In genomic region chr11:116379185-116379828, GRCh38 we compare ENCODE assay signal across 9 cellular contexts.
DNase-seq lines count a peak whose midpoint lies in the region; ATAC-seq, FAIRE-seq and TF ChIP-seq lines count a peak whose summit lies in the region.
"Had no signal": no experiment of that assay in that cellular context is flagged by ENCODE, and none has a peak within 500 bp of the region (broad histone marks: within the 10 kb centered on the region; RNA-seq: fewer than 3 reads in every experiment).

No MANE protein-coding gene starts in this region.

- H3K4me3 Mint-ChIP-seq in astrocyte (ENCODE audit: unreplicated experiment), result no peak overlapping the region
- no peak overlapping the region for H3K4me3 Mint-ChIP-seq in CD4-positive, alpha-beta T cell
- H3K4me3 Mint-ChIP-seq: T-cell had no signal

- H3K4me1 Mint-ChIP-seq in astrocyte (ENCODE audit: low read depth, unreplicated experiment), result peaks cover 2% of the 10 kb centered on the region
- no peaks in the 10 kb centered on the region for H3K4me1 Mint-ChIP-seq in CD4-positive, alpha-beta T cell (ENCODE audit: low read depth)
- H3K4me1 Mint-ChIP-seq: T-cell had no signal

- intact Hi-C loops in CD4-positive, alpha-beta T cell (cut with DNase I, micrococcal nuclease), result no loop called here

- TF ChIP-seq CTCF in GM12865 (IDR thresholded peaks at IDR 0.05; ENCODE audit: insufficient read depth, low read depth, low read length, missing control alignments), result no peak
- no peak for TF ChIP-seq CTCF in astrocyte (IDR thresholded peaks at IDR 0.05; ENCODE audit: insufficient read depth, low read depth, low read length)
- TF ChIP-seq CTCF in CD4-positive, alpha-beta T cell (IDR thresholded peaks at IDR 0.05), result no peak

- no peak for ATAC-seq in HG02763 (IDR thresholded peaks at IDR 0.05; ENCODE audit: unreplicated experiment)
- no peak for ATAC-seq in CD4-positive, alpha-beta T cell (ENCODE audit: poor library complexity)
- ATAC-seq: T-cell had no signal

- H3K4me1 ChIP-seq in astrocyte (ENCODE audit: insufficient read depth, low read length), result no peaks in the 10 kb centered on the region

- H3K36me3 ChIP-seq in astrocyte (ENCODE audit: insufficient read depth, low read length), result no peaks in the 10 kb centered on the region

- H3K4me2 ChIP-seq in astrocyte (ENCODE audit: low read length), result no peak overlapping the region

- FAIRE-seq in astrocyte (lab: Jason Lieb, UNC), result no peak

- H3K9me3 ChIP-seq in astrocyte (ENCODE audit: insufficient read depth, low read depth, low read length), result no peaks in the 10 kb centered on the region
- H3K9me3 ChIP-seq in CD4-positive, alpha-beta T cell (ENCODE audit: control insufficient read depth, low read length), result no peaks in the 10 kb centered on the region

- H3K9ac ChIP-seq in astrocyte (ENCODE audit: low read length), result no peak overlapping the region

- H3K27me3 ChIP-seq in astrocyte (ENCODE audit: insufficient read depth, low read length), result no peaks in the 10 kb centered on the region
- no peaks in the 10 kb centered on the region for H3K27me3 ChIP-seq in CD4-positive, alpha-beta T cell (ENCODE audit: control insufficient read depth, insufficient read depth, low read length)

- no peaks in the 10 kb centered on the region for H3K9me3 Mint-ChIP-seq in astrocyte (ENCODE audit: unreplicated experiment)
- H3K9me3 Mint-ChIP-seq in CD4-positive, alpha-beta T cell, result peaks cover 2% of the 10 kb centered on the region

- H3K27ac Mint-ChIP-seq in astrocyte (ENCODE audit: unreplicated experiment), result peak overlapping the region; percentile 14
- H3K27ac Mint-ChIP-seq in CD4-positive, alpha-beta T cell, result no peak overlapping the region
- H3K27ac Mint-ChIP-seq: T-cell had no signal

- CTCF ChIA-PET in CD4-positive, alpha-beta T cell (lab: Charles Lee), result no interaction called here

- H2AFZ ChIP-seq in astrocyte (ENCODE audit: low read depth, low read length), result no peak overlapping the region

- no peak overlapping the region for H3K4me3 ChIP-seq in GM12865 (ENCODE audit: low read depth, low read length)
- no peak overlapping the region for H3K4me3 ChIP-seq in astrocyte (ENCODE audit: insufficient read depth, low read depth, low read length)

- no peaks in the 10 kb centered on the region for H4K20me1 ChIP-seq in astrocyte (ENCODE audit: insufficient read depth, low read length)

- no peaks in the 10 kb centered on the region for H3K79me2 ChIP-seq in astrocyte (ENCODE audit: insufficient read depth, low read length)

- POLR2A ChIA-PET in CD4-positive, alpha-beta T cell (lab: Charles Lee), result no interaction called here

- H3K36me3 Mint-ChIP-seq in astrocyte (ENCODE audit: low read depth, unreplicated experiment), result no peaks in the 10 kb centered on the region
- H3K36me3 Mint-ChIP-seq in CD4-positive, alpha-beta T cell (ENCODE audit: low read depth), result no peaks in the 10 kb centered on the region
- H3K36me3 Mint-ChIP-seq: T-cell had no signal

- H3K27ac ChIP-seq in astrocyte (ENCODE audit: low read depth, low read length), result no peak overlapping the region
- H3K27ac ChIP-seq in CD4-positive, alpha-beta T cell (ENCODE audit: low read depth, low read length), result no peak overlapping the region

- H3K27me3 Mint-ChIP-seq in astrocyte (ENCODE audit: low read depth, unreplicated experiment), result peaks cover 43% of the 10 kb centered on the region
- peaks cover 37% of the 10 kb centered on the region for H3K27me3 Mint-ChIP-seq in CD4-positive, alpha-beta T cell

- peak; percentile 11 for DNase-seq in GM12865 (ENCODE audit: low read depth)
- DNase-seq in LoVo (ENCODE audit: low spot score), result peak; percentile 53
- no peak for DNase-seq in astrocyte (ENCODE audit: low read depth)
- DNase-seq in lung microvascular endothelial cell (ENCODE audit: low read depth in 2 of 2), result peak; percentile 61 to 71
- DNase-seq in SIG-M5 (lab: John Stamatoyannopoulos, UW), result no peak
- no peak for DNase-seq in NCI-H345 treated with DMSO at 0.1 percent for 48 hours (lab: John Stamatoyannopoulos, UW; ENCODE audit: unreplicated experiment)
- DNase-seq in CD4-positive, alpha-beta T cell, result no peak
- DNase-seq: T-cell had no signal

Comparison
In these comparisons a context has a peak if more than half of its experiments do, and no peak if none do; other contexts are left out.
1. DNase-seq: peak in GM12865 (single experiment), LoVo (single experiment) and lung microvascular endothelial cell (2 of 2); none in astrocyte (single experiment), SIG-M5 (single experiment), NCI-H345 treated with DMSO at 0.1 percent for 48 hours (single experiment) and CD4-positive, alpha-beta T cell (0 of 10).